ENCODE assay signal across 24 cellular contexts in genomic region chr18:24827500-24827899, GRCh38.
DNase-seq lines count a peak whose midpoint lies in the region; ATAC-seq and TF ChIP-seq lines count a peak whose summit lies in the region.
"Had no signal": no experiment of that assay in that cellular context is flagged by ENCODE, and none has a peak within 500 bp of the region (broad histone marks: within the 10 kb centered on the region; RNA-seq: fewer than 3 reads in every experiment).

No MANE protein-coding gene starts in this region.

- 0 out of 2 replicates have a peak overlapping the region, but pooled peaks have one; percentile 7 for H2BK120ac ChIP-seq in IMR-90 (ENCODE audit: low read depth, low read length)

- peak overlapping the region; percentile 13 for H2BK5ac ChIP-seq in IMR-90 (ENCODE audit: low read depth, low read length, poor library complexity, severe bottlenecking)

- H3K4me3 ChIP-seq in IMR-90 (ENCODE audit: insufficient read depth, low read depth, low read length), result no peak overlapping the region
- H3K4me3 ChIP-seq: SK-N-MC had no signal

- no peaks in the 10 kb centered on the region for H3K9me3 ChIP-seq in IMR-90 (ENCODE audit: control insufficient read depth, insufficient read depth, low read length)
- H3K9me3 ChIP-seq: BE2C, Caco-2 had no signal

- H2AFZ ChIP-seq in IMR-90 (replicated peaks; ENCODE audit: low read length, poor library complexity), result no peak overlapping the region

- H2AK5ac ChIP-seq in IMR-90 (ENCODE audit: low read depth, low read length), result no peak overlapping the region

- H4K20me1 ChIP-seq in IMR-90 (ENCODE audit: insufficient read depth, low read length), result no peaks in the 10 kb centered on the region

- H3K18ac ChIP-seq in IMR-90 (ENCODE audit: low read depth, low read length), result peak overlapping the region; percentile 34; the same call in 1 of the 2 replicates

- H2BK20ac ChIP-seq in IMR-90 (ENCODE audit: low read depth, low read length), result 0 out of 2 replicates have a peak overlapping the region, but pooled peaks have one; percentile 11

- no peaks in the 10 kb centered on the region for H3K36me3 ChIP-seq in IMR-90 (ENCODE audit: control insufficient read depth, insufficient read depth, low read length)
- H3K36me3 ChIP-seq: BE2C had no signal

- no peak for TF ChIP-seq POLR2A in IMR-90 (IDR thresholded peaks at IDR 0.05; ENCODE audit: low read depth, low read length)

- no peaks in the 10 kb centered on the region for H3K79me1 ChIP-seq in IMR-90 (ENCODE audit: low read depth in 1 of 2, low read length in 2 of 2)

- H3K4me1 ChIP-seq in IMR-90 (ENCODE audit: control insufficient read depth, insufficient read depth, low read length), result peaks cover 12% of the 10 kb centered on the region; the same call in 1 of the 2 replicates
- H3K4me1 ChIP-seq: BE2C had no signal

- H4K91ac ChIP-seq in IMR-90 (ENCODE audit: insufficient read depth, low read depth, low read length), result 0 out of 2 replicates have a peak overlapping the region, but pooled peaks have one; percentile 2

- H3K4ac ChIP-seq in IMR-90 (ENCODE audit: low read depth, low read length), result no peak overlapping the region

- no peak overlapping the region for H2AK9ac ChIP-seq in IMR-90 (replicated peaks; ENCODE audit: low read depth, low read length, poor library complexity)

- POLR2A ChIA-PET in IMR-90 (lab: Charles Lee; ENCODE audit: unreplicated experiment), result no interaction called here

- 0 out of 2 replicates have a peak, but pooled peaks have one; percentile 16 for TF ChIP-seq CTCF in IMR-90 (conservative IDR thresholded peaks at IDR 0.05; ENCODE audit: low read depth, low read length)

- no peak overlapping the region for H4K8ac ChIP-seq in IMR-90 (ENCODE audit: low read depth in 2 of 2, low read length in 2 of 2)

- intact Hi-C loops in IMR-90 (cut with micrococcal nuclease), result no loop called here
- intact Hi-C loops in sciatic nerve (cut with DNase I), result no loop called here

- no peak overlapping the region for H2BK15ac ChIP-seq in IMR-90 (ENCODE audit: low read depth, low read length)

- no peaks in the 10 kb centered on the region for H3K9me1 ChIP-seq in IMR-90 (ENCODE audit: insufficient read depth, low read length)

- CTCF ChIA-PET in IMR-90 (lab: Yijun Ruan, JAX), result interaction anchor here (0.7 to 1.4 kb wide), 2 partner anchors 9 to 297 kb away, joined by 3 to 6 read pairs; no protein-coding TSS in a partner anchor

- H3K9ac ChIP-seq in IMR-90 (ENCODE audit: low read depth, low read length), result no peak overlapping the region; the same call in 1 of the 2 replicates
- H3K9ac ChIP-seq: KMS-11 had no signal

- H3K27me3 ChIP-seq in IMR-90 (ENCODE audit: control insufficient read depth, insufficient read depth, low read length), result peaks cover 4% of the 10 kb centered on the region; the same call in 1 of the 2 replicates
- H3K27me3 ChIP-seq: BE2C had no signal

- H3K4me2 ChIP-seq in IMR-90 (ENCODE audit: low read depth, low read length), result no peak overlapping the region
- H3K4me2 ChIP-seq: KMS-11 had no signal

- in situ Hi-C loops in IMR-90 (cut with MboI; ENCODE audit: low sequenced_read_pairs), result no loop called here

- H4K5ac ChIP-seq in IMR-90 (ENCODE audit: low read depth, low read length), result no peak overlapping the region; the same call in 1 of the 2 replicates

- DNase-seq in EH (ENCODE audit: low read depth) (peak; percentile 29), IMR-90 (peak; percentile 51), fibroblast of peridontal ligament (ENCODE audit: extremely low read depth) (peak; percentile 27), GM19240 (ENCODE audit: insufficient read length, low spot score) (no peak), sciatic nerve (ENCODE audit: low spot score) (no peak), KG1 (lab: John Stamatoyannopoulos, UW) (no peak)
- DNase-seq: ACHN; BE2C; Caco-2; CD4-positive, alpha-beta T cell; EL; H7; MV-4-11; NCI-H1694 treated with DMSO at 0.1 percent for 48 hours; NCI-H2107; NCI-H2227 treated with DMSO at 0.1 percent for 48 hours; NCI-H510A treated with DMSO at 0.1 percent for 48 hours; NCI-H774; OCI-M1; SHP77 had no signal

- BruUV-seq in IMR-90 (replicated peaks; lab: Mats Ljungman, UMichigan), result no TSS peak

- WGBS in IMR-90 (ENCODE audit: extremely low coverage in 2 of 2, insufficient read length in 1 of 2), 2 experiments, result no CpG with 5 or more reads among the region's 1 CpG

- dilution Hi-C loops in IMR-90 (cut with HindIII; ENCODE audit: low sequenced_read_pairs, unreplicated experiment), result no loop called here

- H3K23ac ChIP-seq in IMR-90 (ENCODE audit: low read depth, low read length), result no peak overlapping the region

- 0 out of 2 replicates have a peak, but pooled peaks have one; percentile 11 for TF ChIP-seq RAD21 in IMR-90 (IDR thresholded peaks at IDR 0.05; ENCODE audit: low read length)

- peak overlapping the region; percentile 72; the same call in 1 of the 2 replicates for H3K27ac ChIP-seq in IMR-90 (ENCODE audit: insufficient read depth, low read length)
- H3K27ac ChIP-seq: KMS-11, SK-N-MC had no signal

- no peak overlapping the region for H3K56ac ChIP-seq in IMR-90 (ENCODE audit: extremely low read depth, insufficient read depth, low read length)

- ATAC-seq in IMR-90 (ENCODE audit: low read depth) (peak; percentile 71), HG02678 (IDR thresholded peaks at IDR 0.05; ENCODE audit: unreplicated experiment) (no peak), sciatic nerve (no peak)
- ATAC-seq: HepG2 had no signal

- no peak overlapping the region for H3K14ac ChIP-seq in IMR-90 (replicated peaks; ENCODE audit: low read depth, low read length)

TF ChIP-seq in IMR-90, 13 proteins besides CTCF, POLR2A, EP300 and RAD21:
- TF ChIP-seq SMC3 (IDR thresholded peaks at IDR 0.05; ENCODE audit: low read depth, low read length) (no peak), BHLHE40 (IDR thresholded peaks at IDR 0.05; ENCODE audit: low read depth, low read length) (no peak), RFX5 (IDR thresholded peaks at IDR 0.05; ENCODE audit: low read depth, low read length) (no peak), CHD1 (IDR thresholded peaks at IDR 0.05; ENCODE audit: low read depth, low read length) (no peak), MAFK (IDR thresholded peaks at IDR 0.05; ENCODE audit: low read depth, low read length) (no peak), MXI1 (IDR thresholded peaks at IDR 0.05; ENCODE audit: borderline replicate concordance, low read depth, low read length) (no peak), CEBPB (IDR thresholded peaks at IDR 0.05; ENCODE audit: low read depth, low read length) (no peak), MAZ (IDR thresholded peaks at IDR 0.05; ENCODE audit: borderline replicate concordance, low read depth, low read length) (no peak)

Comparison
In these comparisons a context has a peak if more than half of its experiments do, and no peak if none do; other contexts are left out.
1. DNase-seq: peak in EH (single experiment), IMR-90 (single experiment) and fibroblast of peridontal ligament (single experiment); none in GM19240 (single experiment), sciatic nerve (single experiment) and KG1 (single experiment).